Comparison of ENCODE assay signal across 11 cellular contexts in the genomic region with DNA sequence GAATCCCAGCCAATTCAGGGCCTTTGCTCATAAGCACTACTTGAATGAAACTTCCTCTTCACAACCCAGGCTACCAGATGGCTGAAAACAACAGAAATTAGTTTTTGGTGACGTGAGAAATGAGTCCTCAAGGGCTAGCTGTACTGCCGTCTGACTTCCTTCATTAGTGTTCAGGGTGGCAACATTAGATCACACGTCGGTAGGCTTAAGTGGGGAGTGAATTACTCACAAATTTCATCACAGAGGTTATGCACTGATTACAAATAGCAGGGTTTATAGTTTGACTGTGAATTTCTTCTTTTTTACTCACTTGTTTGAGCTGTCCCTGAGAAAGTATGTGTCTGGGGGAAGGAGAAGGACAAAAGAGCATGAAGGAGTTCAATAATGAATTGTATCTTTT.
DNase-seq lines count a peak whose midpoint lies in the region; ATAC-seq and TF ChIP-seq lines count a peak whose summit lies in the region.
"Had no signal": no experiment of that assay in that cellular context is flagged by ENCODE, and none has a peak within 500 bp of the region (broad histone marks: within the 10 kb centered on the region; RNA-seq: fewer than 3 reads in every experiment).

No MANE protein-coding gene starts in this region.

- TF ChIP-seq CTCF in OCI-LY3 (IDR thresholded peaks at IDR 0.05; ENCODE audit: low read depth, low read length), result no peak

- peak; percentile 94 for ATAC-seq in HG02884 (IDR thresholded peaks at IDR 0.05; ENCODE audit: unreplicated experiment)
- ATAC-seq: A549 had no signal

- no peaks in the 10 kb centered on the region for H3K27me3 ChIP-seq in OCI-LY3 (ENCODE audit: low read depth, low read length)
- H3K27me3 ChIP-seq: transverse colon had no signal

- no peaks in the 10 kb centered on the region for H3K9me3 ChIP-seq in OCI-LY3 (ENCODE audit: insufficient read depth, low read length)
- H3K9me3 ChIP-seq: A549, transverse colon had no signal

- H3K4me3 ChIP-seq in OCI-LY3 (ENCODE audit: low read length), result peak overlapping the region; percentile 19
- H3K4me3 ChIP-seq: A549, transverse colon had no signal

- peak overlapping the region; percentile 83 for H2AFZ ChIP-seq in OCI-LY3 (ENCODE audit: low read depth, low read length)

- H3K36me3 ChIP-seq in OCI-LY3 (replicated peaks; ENCODE audit: low read depth, low read length), result no peaks in the 10 kb centered on the region
- H3K36me3 ChIP-seq: transverse colon had no signal

- peaks cover 25% of the 10 kb centered on the region for H3K4me1 ChIP-seq in OCI-LY3 (ENCODE audit: low read length)
- H3K4me1 ChIP-seq: A549, transverse colon had no signal

- H3K27ac ChIP-seq in OCI-LY3 (ENCODE audit: low read length), result peak overlapping the region; percentile 67
- H3K27ac ChIP-seq: A549, KMS-11, transverse colon had no signal

- no peaks in the 10 kb centered on the region for H3K79me2 ChIP-seq in OCI-LY3 (ENCODE audit: low read length)

- DNase-seq in SIG-M5 treated with dmso at 0.1 percent for 504 hours (lab: John Stamatoyannopoulos, UW; ENCODE audit: unreplicated experiment), result peak; percentile 53
- DNase-seq in SIG-M5 (lab: John Stamatoyannopoulos, UW), result no peak
- no peak for DNase-seq in NCI-H146 (lab: John Stamatoyannopoulos, UW)
- DNase-seq in stimulated activated CD4-positive, alpha-beta T cell treated with anti-CD3 and anti-CD28 coated beads, Interleukin-15, amount 100 ng/mL, for 24 hours, result no peak
- no peak for DNase-seq in hypothalamus (lab: John Stamatoyannopoulos, UW)
- no peak for DNase-seq in OCI-M1 (lab: John Stamatoyannopoulos, UW)
- DNase-seq: transverse colon had no signal

- H3K9ac ChIP-seq in OCI-LY3 (ENCODE audit: low read length), result peak overlapping the region; percentile 13; the same call in 1 of the 2 replicates
- H3K9ac ChIP-seq: KMS-11 had no signal

- no peaks in the 10 kb centered on the region for H4K20me1 ChIP-seq in OCI-LY3 (ENCODE audit: insufficient read depth, low read length)

- peak overlapping the region; percentile 65 for H3K4me2 ChIP-seq in OCI-LY3 (ENCODE audit: low read length)
- H3K4me2 ChIP-seq: A549, KMS-11 had no signal
